In the genomic region with DNA sequence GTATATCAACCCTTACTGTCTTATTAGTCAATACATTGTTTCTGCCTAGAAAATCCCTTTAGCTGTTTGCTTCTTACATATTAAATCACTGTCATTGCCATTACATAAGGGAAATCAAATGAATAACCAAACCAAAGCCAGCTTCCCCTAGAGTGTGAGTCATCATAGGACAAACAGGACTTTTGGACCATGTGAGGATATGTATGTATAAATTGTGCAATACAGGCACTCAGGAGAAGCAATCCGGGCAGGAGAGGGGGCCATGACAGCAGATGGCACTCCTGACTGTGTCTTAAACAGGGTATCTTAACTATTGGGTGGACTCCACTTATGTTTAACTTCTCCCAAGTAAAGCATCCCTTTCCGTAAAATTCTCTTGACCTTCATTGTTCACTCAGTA, we compare ENCODE assay signal across 12 cellular contexts.
DNase-seq lines count a peak whose midpoint lies in the region; ATAC-seq and TF ChIP-seq lines count a peak whose summit lies in the region.
"Had no signal": no experiment of that assay in that cellular context is flagged by ENCODE, and none has a peak within 500 bp of the region (broad histone marks: within the 10 kb centered on the region; RNA-seq: fewer than 3 reads in every experiment).

No MANE protein-coding gene starts in this region.

- no peak overlapping the region for H3K27ac Mint-ChIP-seq in activated CD8-positive, alpha-beta T cell treated with anti-CD3 and anti-CD28 coated beads for 36 hours
- H3K27ac Mint-ChIP-seq in stimulated activated effector memory CD8-positive, alpha-beta T cell treated with anti-CD3 and anti-CD28 coated beads, Interleukin-12 subunit alpha, Interleukin-12 subunit beta, amount 100 ng/mL, for 72 hours: no peak overlapping the region
- H3K27ac Mint-ChIP-seq: activated T-helper 17 cell treated with anti-CD3 and anti-CD28 coated beads, Interleukin-2, amount 50 U/mL, for 72 hours; stimulated activated memory B cell treated with anti-CD40 and anti-IgM and Interleukin-4, amounts not matched to agents 10 μg/mL and 1 μg/mL and 100 μg/mL, for 72 hours had no signal

- no peak overlapping the region for H3K4me3 Mint-ChIP-seq in activated CD8-positive, alpha-beta T cell treated with anti-CD3 and anti-CD28 coated beads for 36 hours
- H3K4me3 Mint-ChIP-seq in stimulated activated effector memory CD8-positive, alpha-beta T cell treated with anti-CD3 and anti-CD28 coated beads, Interleukin-12 subunit alpha, Interleukin-12 subunit beta, amount 100 ng/mL, for 72 hours: no peak overlapping the region
- H3K4me3 Mint-ChIP-seq: activated T-helper 17 cell treated with anti-CD3 and anti-CD28 coated beads, Interleukin-2, amount 50 U/mL, for 72 hours; stimulated activated memory B cell treated with anti-CD40 and anti-IgM and Interleukin-4, amounts not matched to agents 10 μg/mL and 1 μg/mL and 100 μg/mL, for 72 hours had no signal

- H3K36me3 Mint-ChIP-seq in activated CD8-positive, alpha-beta T cell treated with anti-CD3 and anti-CD28 coated beads for 36 hours (ENCODE audit: low read depth): no peaks in the 10 kb centered on the region
- H3K36me3 Mint-ChIP-seq in stimulated activated effector memory CD8-positive, alpha-beta T cell treated with anti-CD3 and anti-CD28 coated beads, Interleukin-12 subunit alpha, Interleukin-12 subunit beta, amount 100 ng/mL, for 72 hours: no peaks in the 10 kb centered on the region
- H3K36me3 Mint-ChIP-seq: stimulated activated memory B cell treated with anti-CD40 and anti-IgM and Interleukin-4, amounts not matched to agents 10 μg/mL and 1 μg/mL and 100 μg/mL, for 72 hours had no signal

- H3K9me3 Mint-ChIP-seq in activated CD8-positive, alpha-beta T cell treated with anti-CD3 and anti-CD28 coated beads for 36 hours: no peaks in the 10 kb centered on the region
- H3K9me3 Mint-ChIP-seq in stimulated activated effector memory CD8-positive, alpha-beta T cell treated with anti-CD3 and anti-CD28 coated beads, Interleukin-12 subunit alpha, Interleukin-12 subunit beta, amount 100 ng/mL, for 72 hours: no peaks in the 10 kb centered on the region
- H3K9me3 Mint-ChIP-seq: stimulated activated memory B cell treated with anti-CD40 and anti-IgM and Interleukin-4, amounts not matched to agents 10 μg/mL and 1 μg/mL and 100 μg/mL, for 72 hours had no signal

- POLR2A ChIA-PET in activated CD8-positive, alpha-beta T cell treated with anti-CD3 and anti-CD28 coated beads for 36 hours (lab: Charles Lee): no interaction called here

- H3K27me3 Mint-ChIP-seq in activated CD8-positive, alpha-beta T cell treated with anti-CD3 and anti-CD28 coated beads for 36 hours: no peaks in the 10 kb centered on the region
- H3K27me3 Mint-ChIP-seq: activated T-helper 17 cell treated with anti-CD3 and anti-CD28 coated beads, Interleukin-2, amount 50 U/mL, for 72 hours; stimulated activated memory B cell treated with anti-CD40 and anti-IgM and Interleukin-4, amounts not matched to agents 10 μg/mL and 1 μg/mL and 100 μg/mL, for 72 hours had no signal

- TF ChIP-seq CTCF in LNCaP clone FGC (IDR thresholded peaks at IDR 0.05; ENCODE audit: control insufficient read depth, extremely low read depth, insufficient read depth) (peak; percentile 24), choroid plexus epithelial cell (conservative IDR thresholded peaks at IDR 0.05; ENCODE audit: low read depth, low read length) (no peak)
- TF ChIP-seq CTCF in activated CD8-positive, alpha-beta T cell treated with anti-CD3 and anti-CD28 coated beads for 36 hours (IDR thresholded peaks at IDR 0.05): no peak

- H3K4me3 ChIP-seq in LNCaP clone FGC (ENCODE audit: low read depth, low read length) (no peak overlapping the region), choroid plexus epithelial cell (ENCODE audit: low read depth, low read length) (no peak overlapping the region)
- H3K4me3 ChIP-seq: psoas muscle had no signal

- CTCF ChIA-PET in activated CD8-positive, alpha-beta T cell treated with anti-CD3 and anti-CD28 coated beads for 36 hours (lab: Charles Lee): no interaction called here

- intact Hi-C loops in activated CD8-positive, alpha-beta T cell treated with anti-CD3 and anti-CD28 coated beads for 36 hours (cut with micrococcal nuclease): no loop called here

- ATAC-seq in left lobe of liver: peak; percentile 67
- no peak for ATAC-seq in GM19035 (IDR thresholded peaks at IDR 0.05; ENCODE audit: unreplicated experiment)
- ATAC-seq in activated CD8-positive, alpha-beta T cell treated with anti-CD3 and anti-CD28 coated beads for 36 hours: no peak
- ATAC-seq in stimulated activated effector memory CD8-positive, alpha-beta T cell treated with anti-CD3 and anti-CD28 coated beads, Interleukin-12 subunit alpha, Interleukin-12 subunit beta, amount 100 ng/mL, for 72 hours: no peak
- ATAC-seq: activated T-helper 17 cell treated with anti-CD3 and anti-CD28 coated beads, Interleukin-2, amount 50 U/mL, for 72 hours; psoas muscle; stimulated activated memory B cell treated with anti-CD40 and anti-IgM and Interleukin-4, amounts not matched to agents 10 μg/mL and 1 μg/mL and 100 μg/mL, for 72 hours had no signal

- peak; percentile 6 for DNase-seq in COLO668 (lab: John Stamatoyannopoulos, UW; ENCODE audit: unreplicated experiment)
- peak; percentile 72 for DNase-seq in LNCaP clone FGC (ENCODE audit: low read depth)
- peak; percentile 47 for DNase-seq in choroid plexus epithelial cell (ENCODE audit: low read depth)
- no peak for DNase-seq in left lobe of liver (ENCODE audit: low spot score)
- DNase-seq in NCI-H526 treated with DMSO at 0.1 percent for 48 hours (lab: John Stamatoyannopoulos, UW): no peak
- no peak for DNase-seq in activated CD8-positive, alpha-beta T cell treated with anti-CD3 and anti-CD28 coated beads for 36 hours
- DNase-seq in stimulated activated effector memory CD8-positive, alpha-beta T cell treated with anti-CD3 and anti-CD28 coated beads, Interleukin-12 subunit alpha, Interleukin-12 subunit beta, amount 100 ng/mL, for 72 hours (ENCODE audit: low spot score in 2 of 2): no peak
- DNase-seq: NCI-H2029 treated with DMSO at 0.1 percent for 48 hours, psoas muscle had no signal

- H3K4me1 Mint-ChIP-seq in activated CD8-positive, alpha-beta T cell treated with anti-CD3 and anti-CD28 coated beads for 36 hours (ENCODE audit: low read depth): no peaks in the 10 kb centered on the region
- H3K4me1 Mint-ChIP-seq in stimulated activated effector memory CD8-positive, alpha-beta T cell treated with anti-CD3 and anti-CD28 coated beads, Interleukin-12 subunit alpha, Interleukin-12 subunit beta, amount 100 ng/mL, for 72 hours: no peaks in the 10 kb centered on the region
- H3K4me1 Mint-ChIP-seq: activated T-helper 17 cell treated with anti-CD3 and anti-CD28 coated beads, Interleukin-2, amount 50 U/mL, for 72 hours; stimulated activated memory B cell treated with anti-CD40 and anti-IgM and Interleukin-4, amounts not matched to agents 10 μg/mL and 1 μg/mL and 100 μg/mL, for 72 hours had no signal

Comparison
In these comparisons a context has a peak if more than half of its experiments do, and no peak if none do; other contexts are left out.
1. DNase-seq: peak in COLO668 (single experiment), LNCaP clone FGC (single experiment) and choroid plexus epithelial cell (single experiment); none in left lobe of liver (single experiment), NCI-H526 treated with DMSO at 0.1 percent for 48 hours (single experiment), activated CD8-positive, alpha-beta T cell treated with anti-CD3 and anti-CD28 coated beads for 36 hours (single experiment) and stimulated activated effector memory CD8-positive, alpha-beta T cell treated with anti-CD3 and anti-CD28 coated beads, Interleukin-12 subunit alpha, Interleukin-12 subunit beta, amount 100 ng/mL, for 72 hours (0 of 2).